Comparison of ENCODE assay signal across 3 cellular contexts in the genomic region with DNA sequence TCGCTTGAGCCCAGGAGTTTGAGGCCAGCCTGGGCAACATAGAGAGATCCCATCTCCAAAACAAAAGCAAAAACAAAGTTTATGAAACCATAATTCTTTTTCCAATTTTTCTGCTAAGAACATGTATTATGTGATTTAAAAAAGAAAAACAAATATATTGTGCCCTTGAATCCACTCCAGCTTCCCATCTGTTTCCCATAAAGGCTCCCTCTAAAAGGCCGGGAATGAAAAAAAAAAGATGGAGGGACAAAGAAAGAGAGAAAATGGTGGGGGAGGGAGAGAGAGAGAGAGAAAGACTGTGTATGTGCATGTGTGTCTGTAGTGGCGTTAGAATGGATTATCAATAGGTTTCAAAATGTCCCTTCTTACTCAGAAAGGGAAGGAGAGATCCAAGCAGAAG.
TF ChIP-seq lines count a peak whose summit lies in the region.

No MANE protein-coding gene starts in this region.

TF ChIP-seq in SK-N-SH, 30 proteins besides CTCF, POLR2A, EP300 and RAD21:
- no peak for TF ChIP-seq TAF1 (IDR thresholded peaks at IDR 0.05; ENCODE audit: borderline replicate concordance, low read depth, low read length)
- TF ChIP-seq EZH2phosphoT487 (IDR thresholded peaks at IDR 0.05; ENCODE audit: borderline replicate concordance, low read depth) = no peak
- no peak for TF ChIP-seq MEF2A (IDR thresholded peaks at IDR 0.05; ENCODE audit: borderline replicate concordance, low read depth)
- 0 out of 2 replicates have a peak, but pooled peaks have one; percentile 4 for TF ChIP-seq TCF12 (IDR thresholded peaks at IDR 0.05)
- TF ChIP-seq GABPA (IDR thresholded peaks at IDR 0.05; ENCODE audit: low read depth) = no peak
- no peak for TF ChIP-seq RXRA (IDR thresholded peaks at IDR 0.05; ENCODE audit: borderline replicate concordance, low read depth)
- no peak for TF ChIP-seq TEAD4 (IDR thresholded peaks at IDR 0.05; ENCODE audit: borderline replicate concordance, insufficient read depth)

TF ChIP-seq in SK-N-SH treated with all-trans-retinoic acid at 6 μM for 48 hours, 23 proteins besides CTCF, POLR2A, EP300 and RAD21:
- TF ChIP-seq ZFP30 (CRISPR knock-in tag; IDR thresholded peaks at IDR 0.05) = no peak
- no peak for TF ChIP-seq CSDC2 (CRISPR knock-in tag; IDR thresholded peaks at IDR 0.05)
- no peak for TF ChIP-seq TOX (CRISPR knock-in tag; IDR thresholded peaks at IDR 0.05; ENCODE audit: borderline replicate concordance)

TF ChIP-seq in GM12878, 131 proteins besides CTCF, POLR2A, EP300 and RAD21:
- TF ChIP-seq, protein P1, sequence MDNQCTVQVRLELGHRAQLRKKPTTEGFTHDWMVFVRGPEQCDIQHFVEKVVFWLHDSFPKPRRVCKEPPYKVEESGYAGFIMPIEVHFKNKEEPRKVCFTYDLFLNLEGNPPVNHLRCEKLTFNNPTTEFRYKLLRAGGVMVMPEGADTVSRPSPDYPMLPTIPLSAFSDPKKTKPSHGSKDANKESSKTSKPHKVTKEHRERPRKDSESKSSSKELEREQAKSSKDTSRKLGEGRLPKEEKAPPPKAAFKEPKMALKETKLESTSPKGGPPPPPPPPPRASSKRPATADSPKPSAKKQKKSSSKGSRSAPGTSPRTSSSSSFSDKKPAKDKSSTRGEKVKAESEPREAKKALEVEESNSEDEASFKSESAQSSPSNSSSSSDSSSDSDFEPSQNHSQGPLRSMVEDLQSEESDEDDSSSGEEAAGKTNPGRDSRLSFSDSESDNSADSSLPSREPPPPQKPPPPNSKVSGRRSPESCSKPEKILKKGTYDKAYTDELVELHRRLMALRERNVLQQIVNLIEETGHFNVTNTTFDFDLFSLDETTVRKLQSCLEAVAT (IDR thresholded peaks at IDR 0.05) = no peak
- no peak for TF ChIP-seq TARDBP (IDR thresholded peaks at IDR 0.05; ENCODE audit: borderline replicate concordance)
- no peak for TF ChIP-seq GABPA (IDR thresholded peaks at IDR 0.05; ENCODE audit: low read depth)
- TF ChIP-seq POU2F2 (IDR thresholded peaks at IDR 0.05; ENCODE audit: borderline replicate concordance, low read depth, low read length) = no peak
- no peak for TF ChIP-seq KLF5 (IDR thresholded peaks at IDR 0.05; ENCODE audit: partially characterized antibody)
- no peak for TF ChIP-seq TCF3 (IDR thresholded peaks at IDR 0.05; ENCODE audit: borderline replicate concordance, insufficient read depth, low read depth, low read length)
- TF ChIP-seq MAX (IDR thresholded peaks at IDR 0.05; ENCODE audit: low read depth, low read length) = no peak
- TF ChIP-seq, protein P2, sequence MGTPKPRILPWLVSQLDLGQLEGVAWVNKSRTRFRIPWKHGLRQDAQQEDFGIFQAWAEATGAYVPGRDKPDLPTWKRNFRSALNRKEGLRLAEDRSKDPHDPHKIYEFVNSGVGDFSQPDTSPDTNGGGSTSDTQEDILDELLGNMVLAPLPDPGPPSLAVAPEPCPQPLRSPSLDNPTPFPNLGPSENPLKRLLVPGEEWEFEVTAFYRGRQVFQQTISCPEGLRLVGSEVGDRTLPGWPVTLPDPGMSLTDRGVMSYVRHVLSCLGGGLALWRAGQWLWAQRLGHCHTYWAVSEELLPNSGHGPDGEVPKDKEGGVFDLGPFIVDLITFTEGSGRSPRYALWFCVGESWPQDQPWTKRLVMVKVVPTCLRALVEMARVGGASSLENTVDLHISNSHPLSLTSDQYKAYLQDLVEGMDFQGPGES (IDR thresholded peaks at IDR 0.05) = no peak
- TF ChIP-seq, protein P3, sequence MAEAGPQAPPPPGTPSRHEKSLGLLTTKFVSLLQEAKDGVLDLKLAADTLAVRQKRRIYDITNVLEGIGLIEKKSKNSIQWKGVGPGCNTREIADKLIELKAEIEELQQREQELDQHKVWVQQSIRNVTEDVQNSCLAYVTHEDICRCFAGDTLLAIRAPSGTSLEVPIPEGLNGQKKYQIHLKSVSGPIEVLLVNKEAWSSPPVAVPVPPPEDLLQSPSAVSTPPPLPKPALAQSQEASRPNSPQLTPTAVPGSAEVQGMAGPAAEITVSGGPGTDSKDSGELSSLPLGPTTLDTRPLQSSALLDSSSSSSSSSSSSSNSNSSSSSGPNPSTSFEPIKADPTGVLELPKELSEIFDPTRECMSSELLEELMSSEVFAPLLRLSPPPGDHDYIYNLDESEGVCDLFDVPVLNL (IDR thresholded peaks at IDR 0.05; ENCODE audit: low read depth, low read length) = no peak
